In genomic region chr5:88729476-88730182, GRCh38 we compare ENCODE assay signal across 8 cellular contexts.
DNase-seq lines count a peak whose midpoint lies in the region; ATAC-seq and FAIRE-seq lines count a peak whose summit lies in the region.

No MANE protein-coding gene starts in this region.

- no peak overlapping the region for H3K27ac Mint-ChIP-seq in activated CD4-positive, alpha-beta memory T cell treated with anti-CD3 and anti-CD28 coated beads, Interleukin-2, amount 10 ng/mL, durations not matched to agents 7 days and 5 days

- peak; percentile 97 for FAIRE-seq in endometrium (lab: Jason Lieb, UNC)

- H3K9me3 Mint-ChIP-seq in activated CD4-positive, alpha-beta memory T cell treated with anti-CD3 and anti-CD28 coated beads, Interleukin-2, amount 10 ng/mL, durations not matched to agents 7 days and 5 days = no peaks in the 10 kb centered on the region

- CTCF ChIA-PET in activated CD4-positive, alpha-beta memory T cell treated with anti-CD3 and anti-CD28 coated beads, Interleukin-2, amount 10 ng/mL, durations not matched to agents 7 days and 5 days (lab: Charles Lee) = interaction anchor here (1.0 to 4.2 kb wide), 15 partner anchors 8 to 1536 kb away, joined by 3 to 42 read pairs (median 4); no protein-coding TSS in a partner anchor

- ATAC-seq in GM18907 (IDR thresholded peaks at IDR 0.05; ENCODE audit: unreplicated experiment) = peak; percentile 43
- ATAC-seq in HG03571 (IDR thresholded peaks at IDR 0.05; ENCODE audit: unreplicated experiment) = peak; percentile 42

- no peak overlapping the region for H3K4me3 Mint-ChIP-seq in activated CD4-positive, alpha-beta memory T cell treated with anti-CD3 and anti-CD28 coated beads, Interleukin-2, amount 10 ng/mL, durations not matched to agents 7 days and 5 days

- DNase-seq in AG20443 (ENCODE audit: low spot score) (peak; percentile 43), NCI-H774 (lab: John Stamatoyannopoulos, UW) (peak; percentile 71), myocyte (ENCODE audit: low read depth) (peak; percentile 82)
- peak; percentile 61 for DNase-seq in activated CD4-positive, alpha-beta memory T cell treated with anti-CD3 and anti-CD28 coated beads, Interleukin-2, amount 10 ng/mL, durations not matched to agents 7 days and 5 days
- peak in 5 of 6 experiments; percentile 4 to 59 (median 45) for DNase-seq in stimulated activated naive CD4-positive, alpha-beta T cell (lab: John Stamatoyannopoulos, UW)

- peaks cover 17% of the 10 kb centered on the region for H3K27me3 Mint-ChIP-seq in activated CD4-positive, alpha-beta memory T cell treated with anti-CD3 and anti-CD28 coated beads, Interleukin-2, amount 10 ng/mL, durations not matched to agents 7 days and 5 days

- no peaks in the 10 kb centered on the region for H3K36me3 Mint-ChIP-seq in activated CD4-positive, alpha-beta memory T cell treated with anti-CD3 and anti-CD28 coated beads, Interleukin-2, amount 10 ng/mL, durations not matched to agents 7 days and 5 days (ENCODE audit: low read depth)

- H3K4me1 Mint-ChIP-seq in activated CD4-positive, alpha-beta memory T cell treated with anti-CD3 and anti-CD28 coated beads, Interleukin-2, amount 10 ng/mL, durations not matched to agents 7 days and 5 days = no peaks in the 10 kb centered on the region

- POLR2A ChIA-PET in activated CD4-positive, alpha-beta memory T cell treated with anti-CD3 and anti-CD28 coated beads, Interleukin-2, amount 10 ng/mL, durations not matched to agents 7 days and 5 days (lab: Charles Lee) = no interaction called here

Comparison
In these comparisons a context has a peak if more than half of its experiments do, and no peak if none do; other contexts are left out.
1. Peak in every context shown above with its lines: DNase-seq and ATAC-seq.